17 cellular contexts compared by ENCODE assay signal in the genomic region with DNA sequence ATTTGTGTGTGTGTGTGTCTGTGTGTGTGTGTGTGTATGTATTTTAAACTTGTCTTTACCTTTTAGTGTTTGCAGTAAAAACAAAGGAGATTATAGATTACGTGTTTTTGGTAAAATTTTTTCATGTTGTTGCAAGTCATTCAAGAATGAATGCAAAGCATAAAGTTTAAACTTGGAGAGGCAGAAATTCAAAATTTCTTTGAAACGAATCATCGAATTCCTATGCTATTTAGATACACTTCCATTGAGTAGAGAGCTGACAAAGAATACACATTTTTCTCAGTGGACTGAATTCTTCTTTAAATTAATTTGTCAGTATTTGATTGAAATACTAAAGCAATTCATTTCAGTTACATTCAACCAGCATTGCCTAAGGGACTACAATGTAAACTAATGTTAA.
A peak's percentile ranks its signal among the peaks of the same experiment; 100 is the strongest.
DNase-seq lines count a peak whose midpoint lies in the region; ATAC-seq, FAIRE-seq and TF ChIP-seq lines count a peak whose summit lies in the region.
"Had no signal": no experiment of that assay in that cellular context is flagged by ENCODE, and none has a peak within 500 bp of the region (broad histone marks: within the 10 kb centered on the region; RNA-seq: fewer than 3 reads in every experiment).

No MANE protein-coding gene starts in this region.

- TF ChIP-seq RAD21 in A549 (conservative IDR thresholded peaks at IDR 0.05 in 1 of 2, IDR thresholded peaks at IDR 0.05 in 1 of 2) = no peak

- no peaks in the 10 kb centered on the region for H3K9me3 Mint-ChIP-seq in astrocyte (ENCODE audit: unreplicated experiment)
- H3K9me3 Mint-ChIP-seq in naive thymus-derived CD4-positive, alpha-beta T cell = peaks cover 0 to 7% (median 0%) of the 10 kb centered on the region in 11 donors
- H3K9me3 Mint-ChIP-seq: T-helper 1 cell treated with Interleukin-12 subunit alpha and Interleukin-12 subunit beta and Interleukin-4 antibody, amounts not matched to agents 30 μg/mL and 1 μg/mL, for 36 hours had no signal

- no peak overlapping the region for H3K4me3 ChIP-seq in A549
- no peak overlapping the region for H3K4me3 ChIP-seq in astrocyte (ENCODE audit: insufficient read depth, low read depth, low read length)
- no peak overlapping the region for H3K4me3 ChIP-seq in foreskin fibroblast (ENCODE audit: low read depth in 1 of 2, low read length in 2 of 2)
- H3K4me3 ChIP-seq in naive thymus-derived CD4-positive, alpha-beta T cell (ENCODE audit: low read length) = no peak overlapping the region
- H3K4me3 ChIP-seq: prostate gland had no signal

- H3K4me2 ChIP-seq in A549 (no peak overlapping the region), astrocyte (ENCODE audit: low read length) (peak overlapping the region; percentile 51)

- H3K27ac Mint-ChIP-seq in astrocyte (ENCODE audit: unreplicated experiment) = peak overlapping the region; percentile 94
- H3K27ac Mint-ChIP-seq in naive thymus-derived CD4-positive, alpha-beta T cell = no peak overlapping the region
- H3K27ac Mint-ChIP-seq: T-helper 1 cell treated with Interleukin-12 subunit alpha and Interleukin-12 subunit beta and Interleukin-4 antibody, amounts not matched to agents 30 μg/mL and 1 μg/mL, for 36 hours had no signal

- intact Hi-C loops in naive thymus-derived CD4-positive, alpha-beta T cell (cut with micrococcal nuclease) = no loop called here

- FAIRE-seq in A549 (lab: Jason Lieb, UNC) (peak; percentile 18), astrocyte (lab: Jason Lieb, UNC) (peak; percentile 92)
- FAIRE-seq: A204.1 had no signal

- no peaks in the 10 kb centered on the region for H3K9me3 ChIP-seq in A549
- no peaks in the 10 kb centered on the region for H3K9me3 ChIP-seq in astrocyte (ENCODE audit: insufficient read depth, low read depth, low read length)
- H3K9me3 ChIP-seq in naive thymus-derived CD4-positive, alpha-beta T cell (ENCODE audit: control insufficient read depth in 2 of 3, low read length in 3 of 3) = no peaks in the 10 kb centered on the region
- H3K9me3 ChIP-seq: prostate gland had no signal

- H3K79me2 ChIP-seq in astrocyte (ENCODE audit: insufficient read depth, low read length) = no peaks in the 10 kb centered on the region

- no peaks in the 10 kb centered on the region for H3K36me3 ChIP-seq in astrocyte (ENCODE audit: insufficient read depth, low read length)
- H3K36me3 ChIP-seq in naive thymus-derived CD4-positive, alpha-beta T cell (ENCODE audit: control insufficient read depth in 2 of 3, insufficient read depth in 3 of 3, low read length in 3 of 3) = no peaks in the 10 kb centered on the region
- H3K36me3 ChIP-seq: prostate gland had no signal

- TF ChIP-seq POLR2A in A549 (IDR thresholded peaks at IDR 0.05; ENCODE audit: low read length) = no peak

- TF ChIP-seq CTCF in A549 (IDR thresholded peaks at IDR 0.05) (no peak), astrocyte (IDR thresholded peaks at IDR 0.05; ENCODE audit: insufficient read depth, low read depth, low read length) (no peak), foreskin fibroblast (IDR thresholded peaks at IDR 0.05; ENCODE audit: low read depth, low read length) (no peak)

- ATAC-seq in A549 (no peak), GM19455 (IDR thresholded peaks at IDR 0.05; ENCODE audit: unreplicated experiment) (no peak), GM18858 (IDR thresholded peaks at IDR 0.05; ENCODE audit: unreplicated experiment) (no peak)
- ATAC-seq in naive thymus-derived CD4-positive, alpha-beta T cell = no peak

- no peaks in the 10 kb centered on the region for H4K20me1 ChIP-seq in astrocyte (ENCODE audit: insufficient read depth, low read length)

- POLR2A ChIA-PET in A549 (lab: Yijun Ruan, JAX) = no interaction called here
- POLR2A ChIA-PET in naive thymus-derived CD4-positive, alpha-beta T cell (lab: Charles Lee) = no interaction called here

- H3K27ac ChIP-seq in A549 (no peak overlapping the region), astrocyte (ENCODE audit: low read depth, low read length) (peak overlapping the region; percentile 5)
- H3K27ac ChIP-seq in naive thymus-derived CD4-positive, alpha-beta T cell (ENCODE audit: low read depth, low read length) = no peak overlapping the region
- H3K27ac ChIP-seq: prostate gland had no signal

- H3K4me1 Mint-ChIP-seq in astrocyte (ENCODE audit: low read depth, unreplicated experiment) = peaks cover 38% of the 10 kb centered on the region
- no peaks in the 10 kb centered on the region for H3K4me1 Mint-ChIP-seq in naive thymus-derived CD4-positive, alpha-beta T cell

- H3K36me3 Mint-ChIP-seq in astrocyte (ENCODE audit: low read depth, unreplicated experiment) = no peaks in the 10 kb centered on the region
- H3K36me3 Mint-ChIP-seq in naive thymus-derived CD4-positive, alpha-beta T cell = no peaks in the 10 kb centered on the region

- no peak for DNase-seq in A549 (ENCODE audit: low read depth in 1 of 2, low spot score in 1 of 2)
- DNase-seq in HS-5 (ENCODE audit: low read depth) = peak; percentile 68
- peak; percentile 55 for DNase-seq in astrocyte (ENCODE audit: low read depth)
- peak; percentile 41 to 74 for DNase-seq in foreskin fibroblast
- DNase-seq in naive thymus-derived CD4-positive, alpha-beta T cell = no peak
- DNase-seq in retina = no peak
- DNase-seq: activated CD4-positive, CD25-positive, alpha-beta regulatory T cell; activated naive CD4-positive, alpha-beta T cell treated with anti-CD3 and anti-CD28 coated beads, Interleukin-2, amount 50 U/mL, for 16 hours; central memory CD4-positive, alpha-beta T cell; hippocampal formation; NCI-H2081 treated with DMSO at 0.1 percent for 48 hours; NCI-H748 treated with DMSO at 0.1 percent for 48 hours had no signal

- peaks cover 6% of the 10 kb centered on the region; the same call in 1 of the 3 replicates for H3K4me1 ChIP-seq in A549
- peaks cover 7% of the 10 kb centered on the region for H3K4me1 ChIP-seq in astrocyte (ENCODE audit: insufficient read depth, low read length)
- no peaks in the 10 kb centered on the region for H3K4me1 ChIP-seq in naive thymus-derived CD4-positive, alpha-beta T cell (ENCODE audit: control insufficient read depth in 2 of 2, insufficient read depth in 2 of 2, low read length in 2 of 2)
- H3K4me1 ChIP-seq: prostate gland had no signal

- H2AFZ ChIP-seq in astrocyte (ENCODE audit: low read depth, low read length) = peak overlapping the region; percentile 13

- no peak overlapping the region for H3K4me3 Mint-ChIP-seq in astrocyte (ENCODE audit: unreplicated experiment)
- H3K4me3 Mint-ChIP-seq in naive thymus-derived CD4-positive, alpha-beta T cell = no peak overlapping the region
- H3K4me3 Mint-ChIP-seq: T-helper 1 cell treated with Interleukin-12 subunit alpha and Interleukin-12 subunit beta and Interleukin-4 antibody, amounts not matched to agents 30 μg/mL and 1 μg/mL, for 36 hours had no signal

- no peaks in the 10 kb centered on the region for H3K27me3 ChIP-seq in astrocyte (ENCODE audit: insufficient read depth, low read length)
- H3K27me3 ChIP-seq in naive thymus-derived CD4-positive, alpha-beta T cell (ENCODE audit: control insufficient read depth in 2 of 2, insufficient read depth in 2 of 2, low read length in 2 of 2) = no peaks in the 10 kb centered on the region

- CTCF ChIA-PET in A549 (lab: Yijun Ruan, JAX) = interaction anchor here (0.6 kb wide), 1 partner anchor 30 kb away, joined by 4 read pairs; no protein-coding TSS in a partner anchor
- CTCF ChIA-PET in naive thymus-derived CD4-positive, alpha-beta T cell (lab: Charles Lee) = no interaction called here

- 38% methylated on average over 3 of the region's 3 CpGs for WGBS in A549 (ENCODE audit: missing lambda C conversion rate)

- no peaks in the 10 kb centered on the region for H3K27me3 Mint-ChIP-seq in astrocyte (ENCODE audit: low read depth, unreplicated experiment)
- peaks cover 0 to 4% (median 0%) of the 10 kb centered on the region in 5 donors for H3K27me3 Mint-ChIP-seq in naive thymus-derived CD4-positive, alpha-beta T cell

- TF ChIP-seq EP300 in A549 (IDR thresholded peaks at IDR 0.05) = no peak

- no peak overlapping the region for H3K9ac ChIP-seq in astrocyte (ENCODE audit: low read length)

TF ChIP-seq in A549, 52 proteins besides CTCF, POLR2A, EP300 and RAD21 (continues in another document):
- TF ChIP-seq HOXA7 (CRISPR knock-in tag; IDR thresholded peaks at IDR 0.05) (no peak), ZNF302 (CRISPR knock-in tag; IDR thresholded peaks at IDR 0.05) (no peak), POLR2AphosphoS2 (conservative IDR thresholded peaks at IDR 0.05; ENCODE audit: low read length) (no peak), SREBF2 (IDR thresholded peaks at IDR 0.05) (no peak), GATA3 (IDR thresholded peaks at IDR 0.05; ENCODE audit: borderline replicate concordance) (no peak), NR3C1 (IDR thresholded peaks at IDR 0.05) (no peak), KDM5A (IDR thresholded peaks at IDR 0.05) (no peak), FOSB (CRISPR knock-in tag; IDR thresholded peaks at IDR 0.05) (no peak), MYC (IDR thresholded peaks at IDR 0.05; ENCODE audit: borderline replicate concordance, low read length) (no peak), FOSL2 (IDR thresholded peaks at IDR 0.05) (no peak), FOSL2 (CRISPR knock-in tag; IDR thresholded peaks at IDR 0.05) (no peak), RFX5 (IDR thresholded peaks at IDR 0.05) (no peak)
- TF ChIP-seq, protein P1, sequence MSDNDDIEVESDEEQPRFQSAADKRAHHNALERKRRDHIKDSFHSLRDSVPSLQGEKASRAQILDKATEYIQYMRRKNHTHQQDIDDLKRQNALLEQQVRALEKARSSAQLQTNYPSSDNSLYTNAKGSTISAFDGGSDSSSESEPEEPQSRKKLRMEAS (IDR thresholded peaks at IDR 0.05) = no peak
- TF ChIP-seq, protein P2, sequence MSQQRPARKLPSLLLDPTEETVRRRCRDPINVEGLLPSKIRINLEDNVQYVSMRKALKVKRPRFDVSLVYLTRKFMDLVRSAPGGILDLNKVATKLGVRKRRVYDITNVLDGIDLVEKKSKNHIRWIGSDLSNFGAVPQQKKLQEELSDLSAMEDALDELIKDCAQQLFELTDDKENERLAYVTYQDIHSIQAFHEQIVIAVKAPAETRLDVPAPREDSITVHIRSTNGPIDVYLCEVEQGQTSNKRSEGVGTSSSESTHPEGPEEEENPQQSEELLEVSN (IDR thresholded peaks at IDR 0.05; ENCODE audit: borderline replicate concordance, low read depth) = no peak
- TF ChIP-seq, protein P3, sequence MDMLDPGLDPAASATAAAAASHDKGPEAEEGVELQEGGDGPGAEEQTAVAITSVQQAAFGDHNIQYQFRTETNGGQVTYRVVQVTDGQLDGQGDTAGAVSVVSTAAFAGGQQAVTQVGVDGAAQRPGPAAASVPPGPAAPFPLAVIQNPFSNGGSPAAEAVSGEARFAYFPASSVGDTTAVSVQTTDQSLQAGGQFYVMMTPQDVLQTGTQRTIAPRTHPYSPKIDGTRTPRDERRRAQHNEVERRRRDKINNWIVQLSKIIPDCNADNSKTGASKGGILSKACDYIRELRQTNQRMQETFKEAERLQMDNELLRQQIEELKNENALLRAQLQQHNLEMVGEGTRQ (IDR thresholded peaks at IDR 0.05) = no peak

Comparison
In these comparisons a context has a peak if more than half of its experiments do, and no peak if none do; other contexts are left out.
1. DNase-seq: peak in HS-5 (single experiment), astrocyte (single experiment) and foreskin fibroblast (2 of 2); none in A549 (0 of 2), naive thymus-derived CD4-positive, alpha-beta T cell (0 of 9) and retina (single experiment).